8 cellular contexts compared by ENCODE assay signal in the genomic region with DNA sequence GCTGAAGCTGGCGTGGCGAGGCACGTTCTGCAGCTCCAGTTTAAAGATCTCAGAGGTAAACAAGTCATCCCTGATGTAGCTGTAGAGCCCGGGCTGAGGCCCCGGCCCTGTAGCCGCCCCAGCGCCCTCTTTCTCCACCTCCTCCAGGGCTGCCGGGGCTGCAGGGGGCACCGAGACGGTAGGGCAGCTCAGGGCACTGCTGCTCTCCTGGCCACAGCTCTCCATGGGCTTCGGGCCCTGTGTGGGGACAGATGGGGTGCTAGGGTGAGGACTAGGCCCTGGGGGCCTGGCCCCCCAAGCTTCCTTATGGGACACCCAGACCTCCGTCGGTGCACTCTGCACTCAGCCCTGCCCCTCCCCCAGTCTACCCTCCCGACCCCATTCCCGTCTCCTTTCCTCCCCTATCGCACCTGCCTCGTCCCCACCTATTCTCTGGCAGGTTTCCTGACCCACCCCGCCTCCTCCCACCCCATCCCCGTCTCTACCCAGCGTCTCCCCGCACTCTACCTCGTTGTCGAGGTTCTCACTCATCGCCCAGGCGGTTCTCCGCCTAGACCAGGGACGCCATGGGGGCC. TPM values are rescaled to one million over a fixed set of nuclear protein-coding genes. Genes with fewer than 3 reads are reported as not detected.
DNase-seq lines count a peak whose midpoint lies in the region; ATAC-seq and TF ChIP-seq lines count a peak whose summit lies in the region.

No MANE protein-coding gene starts in this region.

- no peaks in the 10 kb centered on the region for H3K27me3 ChIP-seq in dorsolateral prefrontal cortex
- no peaks in the 10 kb centered on the region for H3K27me3 ChIP-seq in muscle layer of colon (ENCODE audit: control insufficient read depth in 1 of 2, insufficient read depth in 2 of 2, low read length in 2 of 2)

- peaks cover 23% of the 10 kb centered on the region for H3K4me1 ChIP-seq in muscle layer of colon (ENCODE audit: insufficient read depth, low read length)

- DNase-seq in AG10803 (ENCODE audit: low read depth) (no peak), LNCaP clone FGC (ENCODE audit: low read depth) (no peak), dorsolateral prefrontal cortex (no peak), nucleus accumbens (lab: John Stamatoyannopoulos, UW) (no peak), dermis blood vessel endothelial cell (no peak), SHP77 (lab: John Stamatoyannopoulos, UW) (no peak)

- peak overlapping the region; percentile 20 to 96 (median 84) for H3K27ac ChIP-seq in dorsolateral prefrontal cortex
- peak overlapping the region; percentile 90 for H3K27ac ChIP-seq in muscle layer of colon (ENCODE audit: low read depth, low read length)

- no peaks in the 10 kb centered on the region for H3K9me3 ChIP-seq in muscle layer of colon (ENCODE audit: low read length)

- peak overlapping the region; percentile 96 for H3K4me3 ChIP-seq in AG10803 (ENCODE audit: low read length)
- peak overlapping the region; percentile 75 for H3K4me3 ChIP-seq in LNCaP clone FGC (ENCODE audit: low read depth, low read length)
- peak overlapping the region; percentile 50 to 98 (median 87) for H3K4me3 ChIP-seq in dorsolateral prefrontal cortex
- H3K4me3 ChIP-seq in muscle layer of colon (ENCODE audit: low read depth in 1 of 2, low read length in 2 of 2), result peak overlapping the region; percentile 71 to 72

- peak overlapping the region; percentile 75 for H3K9ac ChIP-seq in muscle layer of colon (ENCODE audit: low read length)

- intact Hi-C loops in dorsolateral prefrontal cortex (cut with DNase I), result loop anchor here in 1 of 2 donors (2.0 kb wide), 2 partner anchors 14 to 36 kb away; a partner anchor contains a TSS

- ATAC-seq in HG02588 (IDR thresholded peaks at IDR 0.05; ENCODE audit: unreplicated experiment), result no peak

- TF ChIP-seq CTCF in AG10803 (conservative IDR thresholded peaks at IDR 0.05; ENCODE audit: low read length) (no peak), LNCaP clone FGC (IDR thresholded peaks at IDR 0.05; ENCODE audit: control insufficient read depth, extremely low read depth, insufficient read depth) (no peak), dorsolateral prefrontal cortex (IDR thresholded peaks at IDR 0.05 in 54 of 56, conservative IDR thresholded peaks at IDR 0.05 in 2 of 56; ENCODE audit: low read depth in 1 of 56, partially characterized antibody in 56 of 56) (no peak)

- peaks cover 59% of the 10 kb centered on the region for H3K36me3 ChIP-seq in muscle layer of colon (ENCODE audit: insufficient read depth, low read length)

RNA-seq across cellular contexts. Expression of a gene that starts 0.6 kb away (rescaled TPM):
- 100 to 1,000 TPM in 20 of 120 experiments, 10 to 100 TPM in 100; 46.3 to 128 (median 87.9) TPM for total RNA-seq in dorsolateral prefrontal cortex
- total RNA-seq in dermis blood vessel endothelial cell, result 239 and 338 TPM in 2 replicates

RNA-seq across cellular contexts. Expression of a gene that starts 0.6 kb away (rescaled TPM):
- total RNA-seq in dorsolateral prefrontal cortex (10 to 100 TPM; 33.1 to 73.3 (median 50.4) TPM), dermis blood vessel endothelial cell (39.9 and 48.8 TPM in 2 replicates)

RNA-seq across cellular contexts. Expression of a gene that starts 15.1 kb away (rescaled TPM):
- total RNA-seq in dorsolateral prefrontal cortex, result 100 to 1,000 TPM in 37 of 120 experiments, 10 to 100 TPM in 83; 72.3 to 140 (median 93.7) TPM
- 9.0 and 20.4 TPM in 2 replicates for total RNA-seq in dermis blood vessel endothelial cell

RNA-seq across cellular contexts. Expression of a gene that starts 34.4 kb away (rescaled TPM):
- total RNA-seq in dorsolateral prefrontal cortex, result 1 to 10 TPM in 57 of 120 experiments, under 1 TPM in 51, not detected in 12; 0.26 to 4.4 (median 1.0) TPM
- 9.4 and 11.1 TPM in 2 replicates for total RNA-seq in dermis blood vessel endothelial cell

RNA-seq across cellular contexts. Expression of a gene that starts 36.4 kb away (rescaled TPM):
- total RNA-seq in dorsolateral prefrontal cortex (10 to 100 TPM; 27.2 to 57.7 (median 37.4) TPM), dermis blood vessel endothelial cell (30.2 and 30.3 TPM in 2 replicates)
